ENCODE assay signal across 8 cellular contexts in genomic region chr1:40064797-40065492, GRCh38. TPM values are rescaled to one million over a fixed set of nuclear protein-coding genes. Genes with fewer than 3 reads are reported as not detected.
DNase-seq lines count a peak whose midpoint lies in the region; ATAC-seq and TF ChIP-seq lines count a peak whose summit lies in the region.

No MANE protein-coding gene starts in this region.

- peak overlapping the region; percentile 44 for H3K27ac ChIP-seq in RWPE2 (ENCODE audit: poor library complexity, severe bottlenecking)
- H3K27ac ChIP-seq in muscle layer of duodenum (ENCODE audit: low read length), result peak overlapping the region; percentile 47
- no peak overlapping the region for H3K27ac ChIP-seq in mammary epithelial cell (ENCODE audit: insufficient read depth, low read depth, low read length)
- H3K27ac ChIP-seq in effector memory CD4-positive, alpha-beta T cell (ENCODE audit: insufficient read depth, low read length, poor library complexity, severe bottlenecking), result no peak overlapping the region

- H3K79me2 ChIP-seq in mammary epithelial cell (ENCODE audit: insufficient read depth, low read length), result peaks cover 60% of the 10 kb centered on the region

- dilution Hi-C loops in mammary epithelial cell (cut with HindIII; ENCODE audit: low sequenced_read_pairs), result no loop called here

- in situ Hi-C loops in mammary epithelial cell (cut with MboI; ENCODE audit: low sequenced_read_pairs in 2 of 2), result no loop called here

- ATAC-seq in GM19023 (IDR thresholded peaks at IDR 0.05; ENCODE audit: unreplicated experiment) (peak; percentile 69), HG02852 (IDR thresholded peaks at IDR 0.05; ENCODE audit: unreplicated experiment) (peak; percentile 88), RWPE2 (ENCODE audit: low read depth) (no peak), GM18858 (IDR thresholded peaks at IDR 0.05; ENCODE audit: unreplicated experiment) (no peak)

- H3K27me3 ChIP-seq in RWPE2 (ENCODE audit: insufficient read depth, poor library complexity, severe bottlenecking) (no peaks in the 10 kb centered on the region), muscle layer of duodenum (ENCODE audit: low read depth, low read length) (no peaks in the 10 kb centered on the region), mammary epithelial cell (ENCODE audit: insufficient read depth, low read length) (no peaks in the 10 kb centered on the region)
- H3K27me3 ChIP-seq in effector memory CD4-positive, alpha-beta T cell (replicated peaks; ENCODE audit: control insufficient read depth, insufficient read depth, low read length, poor library complexity, severe bottlenecking), result no peaks in the 10 kb centered on the region

- intact Hi-C loops in head of caudate nucleus (cut with DNase I) (no loop called here), mammary epithelial cell (cut with micrococcal nuclease) (no loop called here)

- no peak overlapping the region for H2AFZ ChIP-seq in mammary epithelial cell (ENCODE audit: low read depth, low read length)

- no TSS peak for BruUV-seq in mammary epithelial cell (replicated peaks; lab: Mats Ljungman, UMichigan)

- TF ChIP-seq CTCF in RWPE2 (IDR thresholded peaks at IDR 0.05; ENCODE audit: poor library complexity, severe bottlenecking) (no peak), mammary epithelial cell (conservative IDR thresholded peaks at IDR 0.05 in 1 of 2, IDR thresholded peaks at IDR 0.05 in 1 of 2; ENCODE audit: extremely low read depth in 1 of 2, insufficient read depth in 1 of 2, low read depth in 1 of 2, low read length in 2 of 2) (no peak)

- CTCF ChIA-PET in mammary epithelial cell (lab: Charles Lee; ENCODE audit: low non-redundant PET), result no interaction called here

- no peak overlapping the region for H3K4me2 ChIP-seq in mammary epithelial cell (ENCODE audit: insufficient read depth, low read depth, low read length)

- no peaks in the 10 kb centered on the region for H4K20me1 ChIP-seq in mammary epithelial cell (ENCODE audit: insufficient read depth, low read length)

- H3K4me3 ChIP-seq in RWPE2 (ENCODE audit: severe bottlenecking) (no peak overlapping the region), muscle layer of duodenum (ENCODE audit: low read depth in 1 of 2, low read length in 2 of 2) (no peak overlapping the region), mammary epithelial cell (replicated peaks in 1 of 3; ENCODE audit: insufficient read depth in 1 of 3, low read depth in 2 of 3, low read length in 3 of 3) (no peak overlapping the region)
- H3K4me3 ChIP-seq in effector memory CD4-positive, alpha-beta T cell (ENCODE audit: insufficient read depth, low read depth, low read length, poor library complexity, severe bottlenecking), result no peak overlapping the region

- H3K9me3 ChIP-seq in RWPE2 (ENCODE audit: severe bottlenecking) (no peaks in the 10 kb centered on the region), muscle layer of duodenum (ENCODE audit: control insufficient read depth in 1 of 2, low read length in 2 of 2) (no peaks in the 10 kb centered on the region), mammary epithelial cell (replicated peaks; ENCODE audit: insufficient read depth, low read length) (no peaks in the 10 kb centered on the region)
- H3K9me3 ChIP-seq in effector memory CD4-positive, alpha-beta T cell (ENCODE audit: control insufficient read depth, low read length), result no peaks in the 10 kb centered on the region

- no peak overlapping the region for H3K9ac ChIP-seq in mammary epithelial cell (ENCODE audit: insufficient read depth, low read length)

- no peak for DNase-seq in RWPE2 (ENCODE audit: low spot score)
- no peak for DNase-seq in head of caudate nucleus
- DNase-seq in mammary epithelial cell, result no peak
- DNase-seq in effector memory CD4-positive, alpha-beta T cell, result no peak

- H3K4me1 ChIP-seq in RWPE2 (ENCODE audit: insufficient read depth, poor library complexity, severe bottlenecking) (peaks cover 16% of the 10 kb centered on the region), muscle layer of duodenum (ENCODE audit: control insufficient read depth in 1 of 2, insufficient read depth in 2 of 2, low read length in 2 of 2) (peaks cover 3 to 18% of the 10 kb centered on the region in 2 donors), mammary epithelial cell (ENCODE audit: insufficient read depth, low read length) (peaks cover 24% of the 10 kb centered on the region)
- peaks cover 35% of the 10 kb centered on the region for H3K4me1 ChIP-seq in effector memory CD4-positive, alpha-beta T cell (ENCODE audit: control insufficient read depth, insufficient read depth, low read length, poor library complexity, severe bottlenecking)

- WGBS in mammary epithelial cell (ENCODE audit: low coverage, missing lambda C conversion rate), result 97% methylated on average over 2 of the region's 2 CpGs

- peaks cover 100% of the 10 kb centered on the region for H3K36me3 ChIP-seq in RWPE2 (ENCODE audit: low read depth)
- peaks cover 72 to 82% of the 10 kb centered on the region in 2 donors for H3K36me3 ChIP-seq in muscle layer of duodenum (ENCODE audit: control insufficient read depth in 1 of 2, insufficient read depth in 2 of 2, low read length in 2 of 2)
- H3K36me3 ChIP-seq in mammary epithelial cell (ENCODE audit: insufficient read depth, low read length), result peaks cover 62% of the 10 kb centered on the region
- peaks cover 85% of the 10 kb centered on the region for H3K36me3 ChIP-seq in effector memory CD4-positive, alpha-beta T cell (ENCODE audit: control insufficient read depth, insufficient read depth, low read length)

RNA-seq across cellular contexts. Expression of gene CAP1, which starts 24.4 kb away (rescaled TPM):
- 100 to 1,000 TPM; 715 to 877 TPM for total RNA-seq in mammary epithelial cell
- 788 TPM for polyA plus RNA-seq in mammary epithelial cell
- polyA minus RNA-seq in mammary epithelial cell, result 546 TPM

RNA-seq across cellular contexts. Expression of gene PPT1, which starts 32.1 kb away (rescaled TPM):
- total RNA-seq in mammary epithelial cell, result 10 to 100 TPM; 22.5 to 36.9 TPM
- 42.8 TPM for polyA plus RNA-seq in mammary epithelial cell
- polyA minus RNA-seq in mammary epithelial cell, result 108 TPM

Comparison
In these comparisons a context has a peak if more than half of its experiments do, and no peak if none do; other contexts are left out.
1. ATAC-seq: peak in GM19023 (single experiment) and HG02852 (single experiment); none in RWPE2 (single experiment) and GM18858 (single experiment).
2. H3K27ac ChIP-seq: peak in RWPE2 (single experiment) and muscle layer of duodenum (single experiment); none in mammary epithelial cell (single experiment) and effector memory CD4-positive, alpha-beta T cell (single experiment).